In genomic region chr3:63961891-63962290, GRCh38 we compare ENCODE assay signal across 8 cellular contexts. TPM values are rescaled to one million over a fixed set of nuclear protein-coding genes. Genes with fewer than 3 reads are reported as not detected.
DNase-seq lines count a peak whose midpoint lies in the region; ATAC-seq, FAIRE-seq and TF ChIP-seq lines count a peak whose summit lies in the region.

No MANE protein-coding gene starts in this region.

- peaks cover 11 to 47% (median 34%) of the 10 kb centered on the region in 4 donors for H3K4me1 Mint-ChIP-seq in naive thymus-derived CD8-positive, alpha-beta T cell

- POLR2A ChIA-PET in naive thymus-derived CD8-positive, alpha-beta T cell (lab: Charles Lee) = interaction anchor here (1.1 to 3.2 kb wide), 3 partner anchors 16 to 62 kb away, joined by 7 to 22 read pairs (median 7); no protein-coding TSS in a partner anchor

- peak; percentile 68 for TF ChIP-seq CTCF in D721Med (IDR thresholded peaks at IDR 0.05; ENCODE audit: insufficient read depth, missing control alignments)

- FAIRE-seq in D721Med (lab: Jason Lieb, UNC) (peak; percentile 84), HTR-8/SVneo (lab: Jason Lieb, UNC) (no peak)

- no peak overlapping the region for H3K4me3 Mint-ChIP-seq in naive thymus-derived CD8-positive, alpha-beta T cell

- ATAC-seq in GM18909 (IDR thresholded peaks at IDR 0.05; ENCODE audit: poor library complexity, unreplicated experiment) = peak; percentile 82
- ATAC-seq in HG03095 (IDR thresholded peaks at IDR 0.05; ENCODE audit: unreplicated experiment) = peak; percentile 86
- peak; percentile 95 to 98 for ATAC-seq in naive thymus-derived CD8-positive, alpha-beta T cell

- no peaks in the 10 kb centered on the region for H3K9me3 Mint-ChIP-seq in naive thymus-derived CD8-positive, alpha-beta T cell

- no peaks in the 10 kb centered on the region for H3K27me3 Mint-ChIP-seq in naive thymus-derived CD8-positive, alpha-beta T cell

- DNase-seq in D721Med (ENCODE audit: insufficient read length, low spot score) (no peak), NCI-H774 (lab: John Stamatoyannopoulos, UW) (peak; percentile 27), dermis blood vessel endothelial cell (peak; percentile 70), T-helper 9 cell (no peak), HTR-8/SVneo (ENCODE audit: insufficient read length, low spot score) (no peak)
- peak in 5 of 10 donors; percentile 14 to 72 (median 68) for DNase-seq in naive thymus-derived CD8-positive, alpha-beta T cell

- peak overlapping the region in 6 of 10 donors; percentile 31 to 71 (median 50) for H3K27ac Mint-ChIP-seq in naive thymus-derived CD8-positive, alpha-beta T cell

- peaks cover 0 to 1% (median 0%) of the 10 kb centered on the region in 3 donors for H3K36me3 Mint-ChIP-seq in naive thymus-derived CD8-positive, alpha-beta T cell

RNA-seq across cellular contexts. Expression of gene SCAANT1, which starts 49.7 kb away (rescaled TPM):
- total RNA-seq in dermis blood vessel endothelial cell = not detected in 2 replicates
- total RNA-seq in naive thymus-derived CD8-positive, alpha-beta T cell = 1 to 10 TPM in 1 of 2 experiments, not detected in 1; 2.9 TPM
- polyA plus RNA-seq in naive thymus-derived CD8-positive, alpha-beta T cell = not detected

Comparison
In these comparisons a context has a peak if more than half of its experiments do, and no peak if none do; other contexts are left out.
1. DNase-seq: peak in NCI-H774 (single experiment) and dermis blood vessel endothelial cell (single experiment); none in D721Med (single experiment), T-helper 9 cell (single experiment) and HTR-8/SVneo (single experiment).
2. Peak in every context shown above with its lines, with median percentiles within 50 percentile points of each other: ATAC-seq.